ENCODE assay signal across 18 cellular contexts in genomic region chr7:116621649-116622048, GRCh38.
"Had no signal": no experiment of that assay in that cellular context is flagged by ENCODE, and none has a peak within 500 bp of the region (broad histone marks: within the 10 kb centered on the region; RNA-seq: fewer than 3 reads in every experiment).

No MANE protein-coding gene starts in this region.

- H3K9me3 ChIP-seq: body of pancreas, colonic mucosa, gastrocnemius medialis, testis, upper lobe of right lung had no signal

- DNase-seq: activated CD4-positive, alpha-beta memory T cell treated with anti-CD3 and anti-CD28 coated beads, Interleukin-2, amount 10 ng/mL, durations not matched to agents 7 days and 5 days; activated CD4-positive, alpha-beta T cell treated with anti-CD3 and anti-CD28 coated beads for 36 hours; activated gamma-delta T cell treated with Interleukin-2 at 50 U/mL for 16 hours; activated T-cell treated with anti-CD3 and anti-CD28 coated beads, Interleukin-2, amount 50 U/mL, for 72 hours; amygdala; body of pancreas; central memory CD4-positive, alpha-beta T cell; colonic mucosa; gastrocnemius medialis; heart left ventricle; spleen; stomach; testis; upper lobe of right lung; WERI-Rb-1 had no signal

- H3K9me3 Mint-ChIP-seq: activated CD4-positive, alpha-beta memory T cell treated with anti-CD3 and anti-CD28 coated beads, Interleukin-2, amount 10 ng/mL, durations not matched to agents 7 days and 5 days had no signal

- H3K36me3 Mint-ChIP-seq: activated naive CD8-positive, alpha-beta T cell had no signal

- ATAC-seq: activated CD4-positive, alpha-beta T cell treated with anti-CD3 and anti-CD28 coated beads for 36 hours; activated T-cell treated with anti-CD3 and anti-CD28 coated beads, Interleukin-2, amount 50 U/mL, for 72 hours; body of pancreas; gastrocnemius medialis; heart left ventricle; sciatic nerve; upper lobe of right lung had no signal

- H3K27ac Mint-ChIP-seq: activated CD4-positive, alpha-beta memory T cell treated with anti-CD3 and anti-CD28 coated beads, Interleukin-2, amount 10 ng/mL, durations not matched to agents 7 days and 5 days; activated CD4-positive, alpha-beta T cell treated with anti-CD3 and anti-CD28 coated beads for 36 hours; activated naive CD8-positive, alpha-beta T cell; activated T-cell treated with anti-CD3 and anti-CD28 coated beads, Interleukin-2, amount 50 U/mL, for 72 hours had no signal

- H3K4me3 Mint-ChIP-seq: activated CD4-positive, alpha-beta memory T cell treated with anti-CD3 and anti-CD28 coated beads, Interleukin-2, amount 10 ng/mL, durations not matched to agents 7 days and 5 days; activated CD4-positive, alpha-beta T cell treated with anti-CD3 and anti-CD28 coated beads for 36 hours; activated naive CD8-positive, alpha-beta T cell; activated T-cell treated with anti-CD3 and anti-CD28 coated beads, Interleukin-2, amount 50 U/mL, for 72 hours; neural crest cell had no signal

- H3K4me1 ChIP-seq: colonic mucosa, gastrocnemius medialis, heart left ventricle, spleen, testis, upper lobe of right lung had no signal

- H3K36me3 ChIP-seq: colonic mucosa, gastrocnemius medialis, heart left ventricle, spleen, stomach, upper lobe of right lung, WERI-Rb-1 had no signal

- H3K4me3 ChIP-seq: body of pancreas, colonic mucosa, gastrocnemius medialis, heart left ventricle, spleen, stomach, testis, upper lobe of right lung had no signal

- H3K4me1 Mint-ChIP-seq: activated CD4-positive, alpha-beta memory T cell treated with anti-CD3 and anti-CD28 coated beads, Interleukin-2, amount 10 ng/mL, durations not matched to agents 7 days and 5 days; activated CD4-positive, alpha-beta T cell treated with anti-CD3 and anti-CD28 coated beads for 36 hours had no signal

- H3K27me3 ChIP-seq: body of pancreas, colonic mucosa, gastrocnemius medialis, stomach, testis, upper lobe of right lung had no signal

- H3K27ac ChIP-seq: body of pancreas, colonic mucosa, gastrocnemius medialis, heart left ventricle, spleen, stomach, testis, upper lobe of right lung, WERI-Rb-1 had no signal
